ENCODE assay signal across 1 cellular context in the genomic region with DNA sequence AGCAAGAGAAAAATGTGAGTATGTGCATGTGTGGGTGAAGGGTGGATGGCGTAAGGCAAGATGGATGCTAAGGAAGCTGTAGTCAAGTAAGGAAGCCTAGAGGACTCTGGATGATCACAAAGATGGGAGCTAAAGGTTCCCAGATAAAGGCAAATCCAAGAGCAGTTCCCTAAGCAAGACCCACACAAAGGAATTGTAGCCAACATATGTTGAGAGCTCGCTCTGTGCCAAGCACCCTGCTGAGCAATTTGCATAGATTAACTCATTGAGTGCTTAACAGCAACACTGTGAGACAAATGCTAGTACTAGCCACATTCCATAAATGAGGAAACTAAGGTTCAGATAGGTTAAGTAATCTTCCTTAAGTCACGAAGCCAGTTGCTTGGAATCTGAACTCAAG.
TF ChIP-seq lines count a peak whose summit lies in the region.

No MANE protein-coding gene starts in this region.

TF ChIP-seq in GM23338, 12 proteins besides CTCF, POLR2A, EP300 and RAD21:
- TF ChIP-seq, protein P1, sequence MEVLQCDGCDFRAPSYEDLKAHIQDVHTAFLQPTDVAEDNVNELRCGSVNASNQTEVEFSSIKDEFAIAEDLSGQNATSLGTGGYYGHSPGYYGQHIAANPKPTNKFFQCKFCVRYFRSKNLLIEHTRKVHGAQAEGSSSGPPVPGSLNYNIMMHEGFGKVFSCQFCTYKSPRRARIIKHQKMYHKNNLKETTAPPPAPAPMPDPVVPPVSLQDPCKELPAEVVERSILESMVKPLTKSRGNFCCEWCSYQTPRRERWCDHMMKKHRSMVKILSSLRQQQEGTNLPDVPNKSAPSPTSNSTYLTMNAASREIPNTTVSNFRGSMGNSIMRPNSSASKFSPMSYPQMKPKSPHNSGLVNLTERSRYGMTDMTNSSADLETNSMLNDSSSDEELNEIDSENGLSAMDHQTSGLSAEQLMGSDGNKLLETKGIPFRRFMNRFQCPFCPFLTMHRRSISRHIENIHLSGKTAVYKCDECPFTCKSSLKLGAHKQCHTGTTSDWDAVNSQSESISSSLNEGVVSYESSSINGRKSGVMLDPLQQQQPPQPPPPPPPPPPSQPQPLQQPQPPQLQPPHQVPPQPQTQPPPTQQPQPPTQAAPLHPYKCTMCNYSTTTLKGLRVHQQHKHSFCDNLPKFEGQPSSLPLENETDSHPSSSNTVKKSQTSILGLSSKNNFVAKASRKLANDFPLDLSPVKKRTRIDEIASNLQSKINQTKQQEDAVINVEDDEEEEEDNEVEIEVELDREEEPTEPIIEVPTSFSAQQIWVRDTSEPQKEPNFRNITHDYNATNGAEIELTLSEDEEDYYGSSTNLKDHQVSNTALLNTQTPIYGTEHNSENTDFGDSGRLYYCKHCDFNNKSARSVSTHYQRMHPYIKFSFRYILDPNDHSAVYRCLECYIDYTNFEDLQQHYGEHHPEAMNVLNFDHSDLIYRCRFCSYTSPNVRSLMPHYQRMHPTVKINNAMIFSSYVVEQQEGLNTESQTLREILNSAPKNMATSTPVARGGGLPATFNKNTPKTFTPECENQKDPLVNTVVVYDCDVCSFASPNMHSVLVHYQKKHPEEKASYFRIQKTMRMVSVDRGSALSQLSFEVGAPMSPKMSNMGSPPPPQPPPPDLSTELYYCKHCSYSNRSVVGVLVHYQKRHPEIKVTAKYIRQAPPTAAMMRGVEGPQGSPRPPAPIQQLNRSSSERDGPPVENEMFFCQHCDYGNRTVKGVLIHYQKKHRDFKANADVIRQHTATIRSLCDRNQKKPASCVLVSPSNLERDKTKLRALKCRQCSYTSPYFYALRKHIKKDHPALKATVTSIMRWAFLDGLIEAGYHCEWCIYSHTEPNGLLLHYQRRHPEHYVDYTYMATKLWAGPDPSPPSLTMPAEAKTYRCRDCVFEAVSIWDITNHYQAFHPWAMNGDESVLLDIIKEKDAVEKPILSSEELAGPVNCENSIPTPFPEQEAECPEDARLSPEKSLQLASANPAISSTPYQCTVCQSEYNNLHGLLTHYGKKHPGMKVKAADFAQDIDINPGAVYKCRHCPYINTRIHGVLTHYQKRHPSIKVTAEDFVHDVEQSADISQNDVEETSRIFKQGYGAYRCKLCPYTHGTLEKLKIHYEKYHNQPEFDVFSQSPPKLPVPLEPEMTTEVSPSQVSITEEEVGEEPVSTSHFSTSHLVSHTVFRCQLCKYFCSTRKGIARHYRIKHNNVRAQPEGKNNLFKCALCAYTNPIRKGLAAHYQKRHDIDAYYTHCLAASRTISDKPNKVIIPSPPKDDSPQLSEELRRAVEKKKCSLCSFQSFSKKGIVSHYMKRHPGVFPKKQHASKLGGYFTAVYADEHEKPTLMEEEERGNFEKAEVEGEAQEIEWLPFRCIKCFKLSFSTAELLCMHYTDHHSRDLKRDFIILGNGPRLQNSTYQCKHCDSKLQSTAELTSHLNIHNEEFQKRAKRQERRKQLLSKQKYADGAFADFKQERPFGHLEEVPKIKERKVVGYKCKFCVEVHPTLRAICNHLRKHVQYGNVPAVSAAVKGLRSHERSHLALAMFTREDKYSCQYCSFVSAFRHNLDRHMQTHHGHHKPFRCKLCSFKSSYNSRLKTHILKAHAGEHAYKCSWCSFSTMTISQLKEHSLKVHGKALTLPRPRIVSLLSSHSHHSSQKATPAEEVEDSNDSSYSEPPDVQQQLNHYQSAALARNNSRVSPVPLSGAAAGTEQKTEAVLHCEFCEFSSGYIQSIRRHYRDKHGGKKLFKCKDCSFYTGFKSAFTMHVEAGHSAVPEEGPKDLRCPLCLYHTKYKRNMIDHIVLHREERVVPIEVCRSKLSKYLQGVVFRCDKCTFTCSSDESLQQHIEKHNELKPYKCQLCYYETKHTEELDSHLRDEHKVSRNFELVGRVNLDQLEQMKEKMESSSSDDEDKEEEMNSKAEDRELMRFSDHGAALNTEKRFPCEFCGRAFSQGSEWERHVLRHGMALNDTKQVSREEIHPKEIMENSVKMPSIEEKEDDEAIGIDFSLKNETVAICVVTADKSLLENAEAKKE (CRISPR knock-in tag; IDR thresholded peaks at IDR 0.05) = peak; percentile 97
- no peak for TF ChIP-seq CREB1 (CRISPR knock-in tag; IDR thresholded peaks at IDR 0.05; ENCODE audit: low read depth)
